ENCODE assay signal across 1 cellular context in genomic region chr6:169204167-169204566, GRCh38.
TF ChIP-seq lines count a peak whose summit lies in the region.

No MANE protein-coding gene starts in this region.

TF ChIP-seq in SK-N-SH treated with all-trans-retinoic acid at 6 μM for 48 hours, 23 proteins besides CTCF, POLR2A, EP300 and RAD21 (continued from another document):
- TF ChIP-seq PATZ1 (CRISPR knock-in tag; IDR thresholded peaks at IDR 0.05; ENCODE audit: borderline replicate concordance), result no peak
- TF ChIP-seq GLIS3 (CRISPR knock-in tag; IDR thresholded peaks at IDR 0.05), result no peak
- TF ChIP-seq TSHZ2 (CRISPR knock-in tag; IDR thresholded peaks at IDR 0.05), result no peak
- no peak for TF ChIP-seq ZC3H10 (CRISPR knock-in tag; IDR thresholded peaks at IDR 0.05)
- TF ChIP-seq CSDC2 (CRISPR knock-in tag; IDR thresholded peaks at IDR 0.05), result no peak
- TF ChIP-seq ZNF565 (CRISPR knock-in tag; conservative IDR thresholded peaks at IDR 0.05; ENCODE audit: low read depth), result no peak
- TF ChIP-seq ISL1 (CRISPR knock-in tag; IDR thresholded peaks at IDR 0.05), result no peak
- no peak for TF ChIP-seq ARNTL (CRISPR knock-in tag; IDR thresholded peaks at IDR 0.05; ENCODE audit: borderline replicate concordance, low read depth)
